Comparison of ENCODE assay signal across 1 cellular context in genomic region chr6:44257007-44257752, GRCh38.
A peak's percentile ranks its signal among the peaks of the same experiment; 100 is the strongest.
TF ChIP-seq lines count a peak whose summit lies in the region.

Gene SLC35B2, minus strand, starts transcription at chr6:44257528. Its CDS starts 118 bp downstream, at chr6:44257410.

TF ChIP-seq in HepG2, 621 proteins besides CTCF, POLR2A, EP300 and RAD21 (continued from another document and continues in another):
- TF ChIP-seq HCFC1 (IDR thresholded peaks at IDR 0.05; ENCODE audit: low read depth, low read length) = 0 out of 2 replicates have a peak, but pooled peaks have one; percentile 8
- TF ChIP-seq ZNF343 (CRISPR knock-in tag; IDR thresholded peaks at IDR 0.05) = peak; percentile 75; the same call in 1 of the 2 replicates
- no peak for TF ChIP-seq SP140L (CRISPR knock-in tag; IDR thresholded peaks at IDR 0.05; ENCODE audit: borderline replicate concordance)
- peak; percentile 76; the same call in 1 of the 2 replicates for TF ChIP-seq ZFP90 (CRISPR knock-in tag; IDR thresholded peaks at IDR 0.05; ENCODE audit: borderline replicate concordance)
- TF ChIP-seq ZNF12 (CRISPR knock-in tag; IDR thresholded peaks at IDR 0.05) = no peak; the same call in none of the 2 replicates
- TF ChIP-seq FOXJ3 (CRISPR knock-in tag; IDR thresholded peaks at IDR 0.05; ENCODE audit: borderline replicate concordance) = peak; percentile 64; the same call in 1 of the 2 replicates
- no peak; the same call in 1 of the 2 replicates for TF ChIP-seq EEA1 (CRISPR knock-in tag; IDR thresholded peaks at IDR 0.05; ENCODE audit: borderline replicate concordance)
- peak; percentile 98 for TF ChIP-seq PATZ1 (CRISPR knock-in tag; IDR thresholded peaks at IDR 0.05)
- TF ChIP-seq TFAP4 (IDR thresholded peaks at IDR 0.05; ENCODE audit: borderline replicate concordance, low read depth) = no peak
- TF ChIP-seq GLMP (CRISPR knock-in tag; IDR thresholded peaks at IDR 0.05; ENCODE audit: borderline replicate concordance) = no peak
- TF ChIP-seq SAP130 (CRISPR knock-in tag; IDR thresholded peaks at IDR 0.05; ENCODE audit: low read depth) = peak; percentile 97
- no peak for TF ChIP-seq GTF2F1 (IDR thresholded peaks at IDR 0.05; ENCODE audit: low read length)
- TF ChIP-seq ZNF350 (CRISPR knock-in tag; IDR thresholded peaks at IDR 0.05; ENCODE audit: borderline replicate concordance, low read depth) = peak; percentile 90
- no peak for TF ChIP-seq KIAA2018 (CRISPR knock-in tag; IDR thresholded peaks at IDR 0.05; ENCODE audit: borderline replicate concordance)
- no peak for TF ChIP-seq XBP1 (CRISPR knock-in tag; IDR thresholded peaks at IDR 0.05)
- TF ChIP-seq POLR2AphosphoS2 (IDR thresholded peaks at IDR 0.05; ENCODE audit: low read depth, low read length) = no peak
- TF ChIP-seq ZNF615 (CRISPR knock-in tag; IDR thresholded peaks at IDR 0.05; ENCODE audit: borderline replicate concordance) = peak; percentile 76; the same call in 1 of the 2 replicates
- TF ChIP-seq ZNF382 (CRISPR knock-in tag; IDR thresholded peaks at IDR 0.05; ENCODE audit: borderline replicate concordance) = no peak
- TF ChIP-seq MAF1 (CRISPR knock-in tag; IDR thresholded peaks at IDR 0.05; ENCODE audit: borderline replicate concordance) = peak; percentile 71; the same call in 1 of the 2 replicates
- no peak for TF ChIP-seq MATR3 (CRISPR knock-in tag; IDR thresholded peaks at IDR 0.05)
- TF ChIP-seq RFX1 (IDR thresholded peaks at IDR 0.05) = no peak
- 0 out of 2 replicates have a peak, but pooled peaks have one; percentile 26 for TF ChIP-seq ZNF556 (CRISPR knock-in tag; IDR thresholded peaks at IDR 0.05; ENCODE audit: borderline replicate concordance)
- no peak; the same call in 1 of the 2 replicates for TF ChIP-seq CHD2 (IDR thresholded peaks at IDR 0.05; ENCODE audit: low read depth, low read length)
- TF ChIP-seq ZNF432 (CRISPR knock-in tag; IDR thresholded peaks at IDR 0.05; ENCODE audit: borderline replicate concordance) = no peak
- peak; percentile 95 for TF ChIP-seq BHLHE40 (IDR thresholded peaks at IDR 0.05; ENCODE audit: low read length)
- no peak for TF ChIP-seq ZBTB43 (CRISPR knock-in tag; conservative IDR thresholded peaks at IDR 0.05)
- peak; percentile 93 for TF ChIP-seq KDM2A (CRISPR knock-in tag; IDR thresholded peaks at IDR 0.05; ENCODE audit: borderline replicate concordance, low read depth)
- peak; percentile 81 for TF ChIP-seq HOXA5 (CRISPR knock-in tag; IDR thresholded peaks at IDR 0.05)
- TF ChIP-seq ZBTB40 (IDR thresholded peaks at IDR 0.05) = no peak
- TF ChIP-seq ZBTB40 (CRISPR knock-in tag; IDR thresholded peaks at IDR 0.05) = peak; percentile 40; the same call in 1 of the 2 replicates
- TF ChIP-seq SSRP1 (CRISPR knock-in tag; IDR thresholded peaks at IDR 0.05) = peak; percentile 18; the same call in 1 of the 2 replicates
- TF ChIP-seq KLF9 (CRISPR knock-in tag; IDR thresholded peaks at IDR 0.05; ENCODE audit: low read depth) = peak; percentile 87; the same call in 1 of the 2 replicates
- peak; percentile 75; the same call in 1 of the 2 replicates for TF ChIP-seq ZNF772 (CRISPR knock-in tag; IDR thresholded peaks at IDR 0.05)
